ENCODE assay signal across 26 cellular contexts in the genomic region with DNA sequence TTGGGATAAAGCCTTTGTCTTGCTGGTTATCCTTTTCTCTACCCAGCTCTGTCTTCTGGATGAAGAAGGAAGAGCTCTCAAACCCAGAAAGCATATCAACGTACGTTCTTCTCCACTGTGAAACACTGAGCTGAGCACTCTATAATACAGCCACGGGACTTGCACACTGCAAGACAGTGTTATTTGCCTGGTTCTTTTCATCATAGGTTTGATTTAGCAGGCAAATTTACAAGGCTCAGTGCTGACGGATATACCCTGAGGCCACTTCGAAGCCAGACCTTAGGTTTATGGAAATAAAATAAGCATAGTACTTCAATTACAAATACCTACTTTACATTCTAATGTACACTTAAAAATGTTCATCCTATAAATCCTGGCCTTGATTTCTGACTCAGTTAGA.
"Had no signal": no experiment of that assay in that cellular context is flagged by ENCODE, and none has a peak within 500 bp of the region (broad histone marks: within the 10 kb centered on the region; RNA-seq: fewer than 3 reads in every experiment).

No MANE protein-coding gene starts in this region.

- DNase-seq: activated CD4-positive, alpha-beta T cell treated with anti-CD3 and anti-CD28 coated beads for 1 hour; activated CD4-positive, alpha-beta T cell treated with anti-CD3 and anti-CD28 coated beads, Interleukin-2, amount 50 U/mL, for 4 hours; activated CD8-positive, alpha-beta memory T cell treated with anti-CD3 and anti-CD28 coated beads for 24 hours; activated CD8-positive, alpha-beta memory T cell treated with anti-CD3 and anti-CD28 coated beads, Interleukin-2, amount 50 U/mL, for 4 hours; activated naive CD4-positive, alpha-beta T cell treated with anti-CD3 and anti-CD28 coated beads, Interleukin-2, amount 10 ng/mL, durations not matched to agents 7 days and 5 days; activated naive CD8-positive, alpha-beta T cell treated with anti-CD3 and anti-CD28 coated beads, Interleukin-2, amount 50 U/mL, for 24 hours; activated T-cell treated with anti-CD3 and anti-CD28 coated beads, Interleukin-2, amount 50 U/mL, for 4 hours; aorta; brain microvascular endothelial cell; caudate nucleus; dermis blood vessel endothelial cell; effector memory CD4-positive, alpha-beta T cell; gastrocnemius medialis; head of caudate nucleus; islet precursor cell; left cardiac atrium; right lobe of liver; small intestine; stimulated activated CD4-positive, alpha-beta T cell treated with anti-CD3 and anti-CD28 coated beads, Interleukin-2, amount 100 ng/mL, for 24 hours; stimulated activated naive CD8-positive, alpha-beta T cell treated with anti-CD3 and anti-CD28 coated beads, Interleukin-15, amount 100 ng/mL, for 72 hours; T-helper 1 cell; WERI-Rb-1 had no signal

- H3K27me3 ChIP-seq: brain microvascular endothelial cell, gastrocnemius medialis, right lobe of liver, suprapubic skin, tibial nerve had no signal

- H3K4me1 ChIP-seq: gastrocnemius medialis, right lobe of liver, tibial nerve had no signal

- H3K36me3 ChIP-seq: brain microvascular endothelial cell, gastrocnemius medialis, right lobe of liver, suprapubic skin, tibial nerve, WERI-Rb-1 had no signal

- H3K27ac ChIP-seq: brain microvascular endothelial cell, gastrocnemius medialis, right lobe of liver, suprapubic skin, tibial nerve, WERI-Rb-1 had no signal

- ATAC-seq: activated naive CD8-positive, alpha-beta T cell treated with anti-CD3 and anti-CD28 coated beads, Interleukin-2, amount 50 U/mL, for 24 hours; activated T-cell treated with anti-CD3 and anti-CD28 coated beads, Interleukin-2, amount 50 U/mL, for 4 hours; esophagus mucosa; gastrocnemius medialis; left cardiac atrium; right lobe of liver; stimulated activated effector memory CD8-positive, alpha-beta T cell treated with anti-CD3 and anti-CD28 coated beads, Interleukin-12 subunit alpha, Interleukin-12 subunit beta, amount 100 ng/mL, for 72 hours; stimulated activated naive CD8-positive, alpha-beta T cell treated with anti-CD3 and anti-CD28 coated beads, Interleukin-15, amount 100 ng/mL, for 72 hours had no signal

- H3K9me3 ChIP-seq: right lobe of liver, suprapubic skin had no signal

- H3K4me3 ChIP-seq: gastrocnemius medialis, right lobe of liver, suprapubic skin, tibial nerve had no signal
